In the genomic region with DNA sequence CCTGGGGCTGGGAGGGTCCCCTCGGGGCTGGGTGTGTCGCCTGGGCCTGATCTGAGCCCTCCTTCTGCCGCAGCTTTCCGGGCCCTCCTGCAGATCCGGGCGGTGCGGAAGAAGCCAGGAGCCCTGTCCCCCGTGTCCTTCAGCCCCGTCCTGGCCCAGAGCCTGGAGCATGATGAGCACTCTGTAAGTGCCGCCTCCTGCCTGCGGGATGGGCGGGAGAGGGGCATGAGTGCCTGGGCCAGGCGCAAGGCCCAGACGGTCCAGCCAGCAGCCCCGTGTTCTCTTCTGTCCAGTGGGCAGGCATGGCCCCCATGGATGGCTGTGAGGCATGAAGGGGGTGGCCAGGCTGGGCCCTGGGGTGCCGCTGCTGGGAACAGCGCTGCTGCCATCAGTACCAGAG, we compare ENCODE assay signal across 13 cellular contexts. TPM values are rescaled to one million over a fixed set of nuclear protein-coding genes. Genes with fewer than 3 reads are reported as not detected.
DNase-seq lines count a peak whose midpoint lies in the region; ATAC-seq, FAIRE-seq and TF ChIP-seq lines count a peak whose summit lies in the region.
"Had no signal": no experiment of that assay in that cellular context is flagged by ENCODE, and none has a peak within 500 bp of the region (broad histone marks: within the 10 kb centered on the region; RNA-seq: fewer than 3 reads in every experiment).

No MANE protein-coding gene starts in this region.

- H3K27me3 Mint-ChIP-seq in activated CD8-positive, alpha-beta T cell treated with anti-CD3 and anti-CD28 coated beads, Interleukin-2, amount 10 ng/mL, durations not matched to agents 7 days and 5 days (ENCODE audit: low read depth) = no peaks in the 10 kb centered on the region
- H3K27me3 Mint-ChIP-seq: stimulated activated naive B cell treated with anti-CD40 and anti-IgM and Interleukin-4, amounts not matched to agents 10 μg/mL and 1 μg/mL and 100 μg/mL, for 72 hours had no signal

- ATAC-seq in activated CD8-positive, alpha-beta T cell treated with anti-CD3 and anti-CD28 coated beads, Interleukin-2, amount 10 ng/mL, durations not matched to agents 7 days and 5 days = no peak
- ATAC-seq in HepG2 (no peak), HG03159 (IDR thresholded peaks at IDR 0.05; ENCODE audit: unreplicated experiment) (no peak)
- ATAC-seq: Panc1; stimulated activated naive B cell treated with anti-CD40 and anti-IgM and Interleukin-4, amounts not matched to agents 10 μg/mL and 1 μg/mL and 100 μg/mL, for 72 hours had no signal

- no peak for TF ChIP-seq CTCF in HepG2 (CRISPR knock-in tag; IDR thresholded peaks at IDR 0.05)
- no peak for TF ChIP-seq CTCF in GM20000 (IDR thresholded peaks at IDR 0.05; ENCODE audit: extremely low read depth, missing control alignments)

- no peak overlapping the region for H3K4me2 ChIP-seq in HepG2 (ENCODE audit: low read depth, low read length)

- H3K27ac Mint-ChIP-seq in activated CD8-positive, alpha-beta T cell treated with anti-CD3 and anti-CD28 coated beads, Interleukin-2, amount 10 ng/mL, durations not matched to agents 7 days and 5 days = peak overlapping the region; percentile 99

- TF ChIP-seq RAD21 in HepG2 (CRISPR knock-in tag; IDR thresholded peaks at IDR 0.05) = no peak

- no TSS peak for BruUV-seq in HepG2 (replicated peaks; lab: Mats Ljungman, UMichigan)

- no peak overlapping the region for H3K27ac ChIP-seq in HepG2 (ENCODE audit: extremely low read length, insufficient read depth, low read length)
- H3K27ac ChIP-seq: coronary artery had no signal

- H3K4me3 ChIP-seq in HepG2 (replicated peaks in 1 of 3; ENCODE audit: insufficient read depth in 1 of 3, low read depth in 2 of 3, low read length in 3 of 3) = no peak overlapping the region
- H3K4me3 ChIP-seq: coronary artery, prostate gland had no signal

- H3K27me3 ChIP-seq in HepG2 (ENCODE audit: control insufficient read depth in 1 of 2, insufficient read depth in 2 of 2, low read length in 2 of 2) = no peaks in the 10 kb centered on the region

- H3K9ac ChIP-seq in HepG2 (ENCODE audit: insufficient read depth, low read depth, low read length) = no peak overlapping the region

- H3K79me2 ChIP-seq in HepG2 (ENCODE audit: insufficient read depth, low read length) = peaks cover 3% of the 10 kb centered on the region

- POLR2A ChIA-PET in activated CD8-positive, alpha-beta T cell treated with anti-CD3 and anti-CD28 coated beads, Interleukin-2, amount 10 ng/mL, durations not matched to agents 7 days and 5 days (lab: Charles Lee) = interaction anchor here (0.6 to 1.5 kb wide), 6 partner anchors 16 to 837 kb away, joined by 3 to 5 read pairs (median 4); partner anchors contain the start of gene NUDT16L1
- POLR2A ChIA-PET in HepG2 (lab: Yijun Ruan, JAX) = interaction anchor here (2.1 kb wide), 1 partner anchor 59 kb away, joined by 4 read pairs; no protein-coding TSS in a partner anchor

- H3K4me1 ChIP-seq in HepG2 (ENCODE audit: insufficient read depth, low read length) = peaks cover 40% of the 10 kb centered on the region

- peaks cover 43% of the 10 kb centered on the region for H3K36me3 Mint-ChIP-seq in activated CD8-positive, alpha-beta T cell treated with anti-CD3 and anti-CD28 coated beads, Interleukin-2, amount 10 ng/mL, durations not matched to agents 7 days and 5 days (ENCODE audit: low read depth)

- no peak for TF ChIP-seq EP300 in HepG2 (IDR thresholded peaks at IDR 0.05; ENCODE audit: low read depth in 2 of 2, low read length in 2 of 2)
- TF ChIP-seq EP300 in HepG2 (CRISPR knock-in tag; IDR thresholded peaks at IDR 0.05; ENCODE audit: borderline replicate concordance) = no peak

- H3K36me3 ChIP-seq in HepG2 (replicated peaks in 1 of 2; ENCODE audit: control insufficient read depth in 1 of 2, insufficient read depth in 2 of 2, low read length in 2 of 2) = peaks cover 18 to 51% of the 10 kb centered on the region in 2 experiments; a peak in 4 of 5 replicates

- H3K4me1 Mint-ChIP-seq in activated CD8-positive, alpha-beta T cell treated with anti-CD3 and anti-CD28 coated beads, Interleukin-2, amount 10 ng/mL, durations not matched to agents 7 days and 5 days (ENCODE audit: low read depth) = peaks cover 55% of the 10 kb centered on the region

- in situ Hi-C loops in HepG2 (cut with HindIII; ENCODE audit: extremely low pct_ligation_motif_present, low pct_unique_long_range_greater_than_20kb) = no loop called here

- intact Hi-C loops in HepG2 (cut with micrococcal nuclease; ENCODE audit: unreplicated experiment) = no loop called here

- H3K9me3 ChIP-seq in HepG2 (ENCODE audit: low read length) = no peaks in the 10 kb centered on the region
- H3K9me3 ChIP-seq: prostate gland had no signal

- CTCF ChIA-PET in activated CD8-positive, alpha-beta T cell treated with anti-CD3 and anti-CD28 coated beads, Interleukin-2, amount 10 ng/mL, durations not matched to agents 7 days and 5 days (lab: Charles Lee) = interaction anchor here (0.7 to 2.1 kb wide), 3 partner anchors 13 to 170 kb away, joined by 3 to 7 read pairs (median 4); partner anchors contain the start of gene MGRN1
- CTCF ChIA-PET in HepG2 (lab: Yijun Ruan, JAX; ENCODE audit: low intra/inter-chr PET ratio, low total read pairs) = no interaction called here

- no peaks in the 10 kb centered on the region for H3K9me3 Mint-ChIP-seq in activated CD8-positive, alpha-beta T cell treated with anti-CD3 and anti-CD28 coated beads, Interleukin-2, amount 10 ng/mL, durations not matched to agents 7 days and 5 days (ENCODE audit: insufficient read depth)
- H3K9me3 Mint-ChIP-seq: stimulated activated naive B cell treated with anti-CD40 and anti-IgM and Interleukin-4, amounts not matched to agents 10 μg/mL and 1 μg/mL and 100 μg/mL, for 72 hours had no signal

- peak overlapping the region; percentile 78 for H3K4me3 Mint-ChIP-seq in activated CD8-positive, alpha-beta T cell treated with anti-CD3 and anti-CD28 coated beads, Interleukin-2, amount 10 ng/mL, durations not matched to agents 7 days and 5 days
- H3K4me3 Mint-ChIP-seq: stimulated activated naive B cell treated with anti-CD40 and anti-IgM and Interleukin-4, amounts not matched to agents 10 μg/mL and 1 μg/mL and 100 μg/mL, for 72 hours had no signal

- no peaks in the 10 kb centered on the region for H4K20me1 ChIP-seq in HepG2 (ENCODE audit: insufficient read depth, low read length)

- DNase-seq in Ammon's horn (ENCODE audit: low spot score) = peak; percentile 72
- no peak for DNase-seq in activated CD8-positive, alpha-beta T cell treated with anti-CD3 and anti-CD28 coated beads, Interleukin-2, amount 10 ng/mL, durations not matched to agents 7 days and 5 days
- DNase-seq in HepG2 (ENCODE audit: low spot score) = no peak
- DNase-seq in kidney glomerular epithelial cell (lab: John Stamatoyannopoulos, UW) = no peak
- DNase-seq in GM20000 (ENCODE audit: low spot score) = no peak
- DNase-seq: NCI-H1694; NCI-H510A treated with DMSO at 0.1 percent for 48 hours; stimulated activated CD4-positive, alpha-beta T cell treated with anti-CD3 and anti-CD28 coated beads, Interleukin-2, amount 100 ng/mL, for 48 hours; stimulated activated naive B cell treated with anti-CD40 and anti-IgM and Interleukin-4, amounts not matched to agents 10 μg/mL and 1 μg/mL and 100 μg/mL, for 72 hours had no signal

- no peak for FAIRE-seq in HepG2 (lab: Jason Lieb, UNC)

- no peak for TF ChIP-seq POLR2A in HepG2 (IDR thresholded peaks at IDR 0.05; ENCODE audit: insufficient read depth in 1 of 2, low read depth in 2 of 2, low read length in 2 of 2)

- WGBS in HepG2 (ENCODE audit: low lambda C conversion rate) = 94% methylated on average over 6 of the region's 17 CpGs

- H2AFZ ChIP-seq in HepG2 (ENCODE audit: low read length) = no peak overlapping the region

RNA-seq across cellular contexts. Expression of gene NUDT16L1, which starts 16.0 kb away (rescaled TPM):
- total RNA-seq in activated CD8-positive, alpha-beta T cell treated with anti-CD3 and anti-CD28 coated beads, Interleukin-2, amount 10 ng/mL, durations not matched to agents 7 days and 5 days = 10 to 100 TPM; 32.6 to 36.2 TPM
- 40.5 and 41.0 TPM in 2 replicates for total RNA-seq in HepG2 (2016; rRNA removed; fragmentation: Illumina TruSeq; extraction: Trizol)
- 10.3 and 11.1 TPM in 2 replicates for total RNA-seq in HepG2 (2016; cell fraction: cytosol; rRNA removed; fragmentation: Illumina TruSeq; extraction: Trizol; ENCODE audit: low read depth)
- 42.6 and 42.7 TPM in 2 replicates for total RNA-seq in HepG2 (2016; cell fraction: insoluble cytoplasmic fraction; rRNA removed; fragmentation: Illumina TruSeq; extraction: Trizol)
- 18.6 and 20.4 TPM in 2 replicates for total RNA-seq in HepG2 (2016; cell fraction: membrane; rRNA removed; fragmentation: Illumina TruSeq; extraction: Trizol)
- total RNA-seq in HepG2 (2016; cell fraction: nucleus; rRNA removed; fragmentation: Illumina TruSeq; extraction: Trizol) = 16.9 and 17.3 TPM in 2 replicates
- 28.0 and 28.9 TPM in 2 replicates for polyA plus RNA-seq in HepG2 (2011; rRNA removed)
- polyA plus RNA-seq in HepG2 (2011; cell fraction: cytosol; rRNA removed) = 27.9 and 47.5 TPM in 2 replicates
- polyA plus RNA-seq in HepG2 (2011; cell fraction: nucleus; rRNA removed) = 33.3 and 34.9 TPM in 2 replicates
- 17.6 and 17.9 TPM in 2 replicates for polyA plus RNA-seq in HepG2 (2012)
- polyA plus RNA-seq in HepG2 (2016; cell fraction: cytosol; fragmentation: Illumina TruSeq; extraction: Trizol; ENCODE audit: low read depth) = 13.1 and 13.9 TPM in 2 replicates
- 49.7 and 50.3 TPM in 2 replicates for polyA plus RNA-seq in HepG2 (2016; cell fraction: insoluble cytoplasmic fraction; fragmentation: Illumina TruSeq; extraction: Trizol; ENCODE audit: low read depth)
- polyA plus RNA-seq in HepG2 (2016; cell fraction: membrane; fragmentation: Illumina TruSeq; extraction: Trizol; ENCODE audit: low read depth) = 15.2 and 17.7 TPM in 2 replicates
- 32.3 and 35.4 TPM in 2 replicates for polyA plus RNA-seq in HepG2 (2016; cell fraction: nucleus; fragmentation: Illumina TruSeq; extraction: Trizol; ENCODE audit: insufficient read depth, low read depth)
- polyA minus RNA-seq in HepG2 (2011; rRNA and poly(A)+ RNA removed; ENCODE audit: low replicate concordance) = 14.3 and 41.1 TPM in 2 replicates
- polyA minus RNA-seq in HepG2 (2011; cell fraction: cytosol; rRNA and poly(A)+ RNA removed) = 8.9 and 10.9 TPM in 2 replicates
- 10.6 and 11.6 TPM in 2 replicates for polyA minus RNA-seq in HepG2 (2011; cell fraction: nucleus; rRNA and poly(A)+ RNA removed)

RNA-seq across cellular contexts. Expression of gene MGRN1, which starts 52.8 kb away (rescaled TPM):
- total RNA-seq in activated CD8-positive, alpha-beta T cell treated with anti-CD3 and anti-CD28 coated beads, Interleukin-2, amount 10 ng/mL, durations not matched to agents 7 days and 5 days = 10 to 100 TPM; 77.3 to 80.6 TPM
- total RNA-seq in HepG2 (2016; rRNA removed; fragmentation: Illumina TruSeq; extraction: Trizol) = 11.9 and 14.8 TPM in 2 replicates
- 6.7 and 12.0 TPM in 2 replicates for total RNA-seq in HepG2 (2016; cell fraction: cytosol; rRNA removed; fragmentation: Illumina TruSeq; extraction: Trizol; ENCODE audit: low read depth)
- total RNA-seq in HepG2 (2016; cell fraction: insoluble cytoplasmic fraction; rRNA removed; fragmentation: Illumina TruSeq; extraction: Trizol) = 13.0 and 13.6 TPM in 2 replicates
- 14.0 and 16.7 TPM in 2 replicates for total RNA-seq in HepG2 (2016; cell fraction: membrane; rRNA removed; fragmentation: Illumina TruSeq; extraction: Trizol)
- 17.0 and 22.2 TPM in 2 replicates for total RNA-seq in HepG2 (2016; cell fraction: nucleus; rRNA removed; fragmentation: Illumina TruSeq; extraction: Trizol)
- 11.6 and 12.6 TPM in 2 replicates for polyA plus RNA-seq in HepG2 (2011; rRNA removed)
- polyA plus RNA-seq in HepG2 (2011; cell fraction: cytosol; rRNA removed) = 4.9 and 6.2 TPM in 2 replicates
- polyA plus RNA-seq in HepG2 (2011; cell fraction: nucleus; rRNA removed) = 87.1 and 98.5 TPM in 2 replicates
- polyA plus RNA-seq in HepG2 (2012) = 31.8 and 31.9 TPM in 2 replicates
- 3.9 and 4.3 TPM in 2 replicates for polyA plus RNA-seq in HepG2 (2016; cell fraction: cytosol; fragmentation: Illumina TruSeq; extraction: Trizol; ENCODE audit: low read depth)
- 22.5 and 31.3 TPM in 2 replicates for polyA plus RNA-seq in HepG2 (2016; cell fraction: insoluble cytoplasmic fraction; fragmentation: Illumina TruSeq; extraction: Trizol; ENCODE audit: low read depth)
- 11.4 and 11.5 TPM in 2 replicates for polyA plus RNA-seq in HepG2 (2016; cell fraction: membrane; fragmentation: Illumina TruSeq; extraction: Trizol; ENCODE audit: low read depth)
- polyA plus RNA-seq in HepG2 (2016; cell fraction: nucleus; fragmentation: Illumina TruSeq; extraction: Trizol; ENCODE audit: insufficient read depth, low read depth) = 54.4 and 55.4 TPM in 2 replicates
- polyA minus RNA-seq in HepG2 (2011; rRNA and poly(A)+ RNA removed; ENCODE audit: low replicate concordance) = 12.5 and 23.7 TPM in 2 replicates
- 16.2 and 19.1 TPM in 2 replicates for polyA minus RNA-seq in HepG2 (2011; cell fraction: cytosol; rRNA and poly(A)+ RNA removed)
- 26.4 and 28.5 TPM in 2 replicates for polyA minus RNA-seq in HepG2 (2011; cell fraction: nucleus; rRNA and poly(A)+ RNA removed)

RNA-seq across cellular contexts. Expression of gene ANKS3, which starts 56.7 kb away (rescaled TPM):
- total RNA-seq in activated CD8-positive, alpha-beta T cell treated with anti-CD3 and anti-CD28 coated beads, Interleukin-2, amount 10 ng/mL, durations not matched to agents 7 days and 5 days = 10 to 100 TPM; 17.0 to 17.2 TPM
- total RNA-seq in HepG2 (2016; rRNA removed; fragmentation: Illumina TruSeq; extraction: Trizol) = 6.6 and 15.9 TPM in 2 replicates
- 34.4 and 34.9 TPM in 2 replicates for total RNA-seq in HepG2 (2016; cell fraction: cytosol; rRNA removed; fragmentation: Illumina TruSeq; extraction: Trizol; ENCODE audit: low read depth)
- 6.2 and 13.8 TPM in 2 replicates for total RNA-seq in HepG2 (2016; cell fraction: insoluble cytoplasmic fraction; rRNA removed; fragmentation: Illumina TruSeq; extraction: Trizol)
- total RNA-seq in HepG2 (2016; cell fraction: membrane; rRNA removed; fragmentation: Illumina TruSeq; extraction: Trizol) = 29.2 and 30.9 TPM in 2 replicates
- total RNA-seq in HepG2 (2016; cell fraction: nucleus; rRNA removed; fragmentation: Illumina TruSeq; extraction: Trizol) = 17.3 and 17.4 TPM in 2 replicates
- polyA plus RNA-seq in HepG2 (2011; rRNA removed) = 11.4 and 14.4 TPM in 2 replicates
- 5.8 and 7.5 TPM in 2 replicates for polyA plus RNA-seq in HepG2 (2011; cell fraction: cytosol; rRNA removed)
- 58.0 and 68.7 TPM in 2 replicates for polyA plus RNA-seq in HepG2 (2011; cell fraction: nucleus; rRNA removed)
- polyA plus RNA-seq in HepG2 (2012) = 6.3 and 7.6 TPM in 2 replicates
- polyA plus RNA-seq in HepG2 (2016; cell fraction: cytosol; fragmentation: Illumina TruSeq; extraction: Trizol; ENCODE audit: low read depth) = 2.4 and 2.5 TPM in 2 replicates
- 3.9 and 5.0 TPM in 2 replicates for polyA plus RNA-seq in HepG2 (2016; cell fraction: insoluble cytoplasmic fraction; fragmentation: Illumina TruSeq; extraction: Trizol; ENCODE audit: low read depth)
- 3.0 and 4.2 TPM in 2 replicates for polyA plus RNA-seq in HepG2 (2016; cell fraction: membrane; fragmentation: Illumina TruSeq; extraction: Trizol; ENCODE audit: low read depth)
- polyA plus RNA-seq in HepG2 (2016; cell fraction: nucleus; fragmentation: Illumina TruSeq; extraction: Trizol; ENCODE audit: insufficient read depth, low read depth) = 32.9 and 37.2 TPM in 2 replicates
- 23.8 and 32.8 TPM in 2 replicates for polyA minus RNA-seq in HepG2 (2011; rRNA and poly(A)+ RNA removed; ENCODE audit: low replicate concordance)
- polyA minus RNA-seq in HepG2 (2011; cell fraction: cytosol; rRNA and poly(A)+ RNA removed) = 3.9 and 4.8 TPM in 2 replicates
- polyA minus RNA-seq in HepG2 (2011; cell fraction: nucleus; rRNA and poly(A)+ RNA removed) = 25.6 and 28.0 TPM in 2 replicates

RNA-seq across cellular contexts. Expression of gene DNAAF8, which starts 56.9 kb away (rescaled TPM):
- total RNA-seq in activated CD8-positive, alpha-beta T cell treated with anti-CD3 and anti-CD28 coated beads, Interleukin-2, amount 10 ng/mL, durations not matched to agents 7 days and 5 days = under 1 TPM; 0.39 to 0.68 TPM
- 0.38 and 0.44 TPM in 2 replicates for total RNA-seq in HepG2 (2016; rRNA removed; fragmentation: Illumina TruSeq; extraction: Trizol)
- total RNA-seq in HepG2 (2016; cell fraction: cytosol; rRNA removed; fragmentation: Illumina TruSeq; extraction: Trizol; ENCODE audit: low read depth) = 0.44 and 0.81 TPM in 2 replicates
- total RNA-seq in HepG2 (2016; cell fraction: insoluble cytoplasmic fraction; rRNA removed; fragmentation: Illumina TruSeq; extraction: Trizol) = 0.15 TPM in 1 of 2 replicates, not detected in the other
- 0.14 and 0.65 TPM in 2 replicates for total RNA-seq in HepG2 (2016; cell fraction: membrane; rRNA removed; fragmentation: Illumina TruSeq; extraction: Trizol)
- total RNA-seq in HepG2 (2016; cell fraction: nucleus; rRNA removed; fragmentation: Illumina TruSeq; extraction: Trizol) = 0.31 TPM in 1 of 2 replicates, not detected in the other
- polyA plus RNA-seq in HepG2 (2011; rRNA removed) = 0.27 TPM in 1 of 2 replicates, not detected in the other
- 0.03 and 0.16 TPM in 2 replicates for polyA plus RNA-seq in HepG2 (2011; cell fraction: cytosol; rRNA removed)
- not detected in 2 replicates for polyA plus RNA-seq in HepG2 (2011; cell fraction: nucleus; rRNA removed)
- 0.12 and 0.21 TPM in 2 replicates for polyA plus RNA-seq in HepG2 (2012)
- polyA plus RNA-seq in HepG2 (2016; cell fraction: cytosol; fragmentation: Illumina TruSeq; extraction: Trizol; ENCODE audit: low read depth) = 0.15 and 0.24 TPM in 2 replicates
- 0.34 and 0.57 TPM in 2 replicates for polyA plus RNA-seq in HepG2 (2016; cell fraction: insoluble cytoplasmic fraction; fragmentation: Illumina TruSeq; extraction: Trizol; ENCODE audit: low read depth)
- 0.17 and 0.40 TPM in 2 replicates for polyA plus RNA-seq in HepG2 (2016; cell fraction: membrane; fragmentation: Illumina TruSeq; extraction: Trizol; ENCODE audit: low read depth)
- not detected in 2 replicates for polyA plus RNA-seq in HepG2 (2016; cell fraction: nucleus; fragmentation: Illumina TruSeq; extraction: Trizol; ENCODE audit: insufficient read depth, low read depth)
- 0.70 TPM in 1 of 2 replicates, not detected in the other for polyA minus RNA-seq in HepG2 (2011; rRNA and poly(A)+ RNA removed; ENCODE audit: low replicate concordance)
- not detected in 2 replicates for polyA minus RNA-seq in HepG2 (2011; cell fraction: cytosol; rRNA and poly(A)+ RNA removed)
- 0.50 TPM in 1 of 2 replicates, not detected in the other for polyA minus RNA-seq in HepG2 (2011; cell fraction: nucleus; rRNA and poly(A)+ RNA removed)
